In the genomic region with DNA sequence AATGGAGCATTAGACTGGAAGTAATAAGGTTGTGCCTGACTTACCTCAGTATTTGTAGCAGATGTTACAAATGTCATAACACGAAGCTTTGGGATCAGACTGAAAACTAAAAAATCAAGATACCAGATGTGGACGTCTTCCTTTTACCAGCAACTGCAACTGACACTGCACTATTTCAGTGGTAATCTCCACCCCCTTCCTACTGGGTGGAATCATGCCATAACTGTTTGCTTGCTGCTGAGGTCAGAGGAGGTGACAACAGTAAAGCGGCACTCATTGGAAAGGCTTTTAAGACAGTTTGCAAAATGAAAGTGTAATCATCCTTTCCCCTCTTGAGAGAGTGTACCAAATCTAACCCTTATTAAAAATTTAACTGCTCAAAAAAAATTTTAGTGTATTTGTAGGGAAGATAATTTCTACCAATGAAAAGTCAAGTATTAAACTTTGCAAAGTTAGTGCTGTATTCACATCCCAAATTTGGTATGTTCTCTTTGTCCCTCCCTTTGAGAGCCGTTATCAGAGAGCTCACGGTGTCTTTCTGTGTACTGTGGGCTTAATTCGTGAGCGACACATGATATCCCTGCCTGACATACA, we compare ENCODE assay signal across 18 cellular contexts.
"Had no signal": no experiment of that assay in that cellular context is flagged by ENCODE, and none has a peak within 500 bp of the region (broad histone marks: within the 10 kb centered on the region; RNA-seq: fewer than 3 reads in every experiment).

No MANE protein-coding gene starts in this region.

- H3K36me3 ChIP-seq: ascending aorta, breast epithelium, heart right ventricle, sigmoid colon, thoracic aorta, upper lobe of right lung had no signal

- H3K27ac ChIP-seq: ascending aorta, breast epithelium, heart right ventricle, parathyroid adenoma, sigmoid colon, thoracic aorta, upper lobe of right lung, VCaP had no signal

- H3K4me1 Mint-ChIP-seq: activated naive CD4-positive, alpha-beta T cell treated with anti-CD3 and anti-CD28 coated beads, Interleukin-2, amount 50 U/mL, for 24 hours; immature natural killer cell; stimulated activated naive B cell treated with anti-CD40 and anti-IgM and Interleukin-4, amounts not matched to agents 10 μg/mL and 1 μg/mL and 100 μg/mL, for 72 hours had no signal

- H3K9ac ChIP-seq: parathyroid adenoma had no signal

- H3K9me3 Mint-ChIP-seq: activated naive CD4-positive, alpha-beta T cell treated with anti-CD3 and anti-CD28 coated beads, Interleukin-2, amount 50 U/mL, for 24 hours had no signal

- H2AFZ ChIP-seq: parathyroid adenoma had no signal

- ATAC-seq: esophagus mucosa; heart right ventricle; left ventricle myocardium superior; natural killer cell treated with Interleukin-12 subunit alpha and Interleukin-12 subunit beta and Interleukin-15 and Interleukin-18, amount 100 ng/mL, for 72 hours; stimulated activated naive B cell treated with anti-CD40 and anti-IgM and Interleukin-4, amounts not matched to agents 10 μg/mL and 1 μg/mL and 100 μg/mL, for 72 hours; upper lobe of right lung had no signal

- DNase-seq: activated CD4-positive, alpha-beta T cell treated with anti-CD3 and anti-CD28 coated beads, Interleukin-2, amount 50 U/mL, for 48 hours; activated gamma-delta T cell; cortex of kidney; heart right ventricle; immature natural killer cell; kidney glomerular epithelial cell; left ventricle myocardium superior; sigmoid colon; stimulated activated naive B cell treated with anti-CD40 and anti-IgM and Interleukin-4, amounts not matched to agents 10 μg/mL and 1 μg/mL and 100 μg/mL, for 72 hours; upper lobe of right lung had no signal

- H3K27me3 ChIP-seq: ascending aorta, breast epithelium, heart right ventricle, sigmoid colon, upper lobe of right lung had no signal

- H3K4me3 Mint-ChIP-seq: activated naive CD4-positive, alpha-beta T cell treated with anti-CD3 and anti-CD28 coated beads, Interleukin-2, amount 50 U/mL, for 24 hours; immature natural killer cell; natural killer cell treated with Interleukin-12 subunit alpha and Interleukin-12 subunit beta and Interleukin-15 and Interleukin-18, amount 100 ng/mL, for 72 hours; stimulated activated naive B cell treated with anti-CD40 and anti-IgM and Interleukin-4, amounts not matched to agents 10 μg/mL and 1 μg/mL and 100 μg/mL, for 72 hours had no signal

- H3K79me2 ChIP-seq: parathyroid adenoma had no signal

- H3K4me3 ChIP-seq: ascending aorta, breast epithelium, heart right ventricle, sigmoid colon, thoracic aorta, upper lobe of right lung had no signal

- H3K36me3 Mint-ChIP-seq: activated naive CD4-positive, alpha-beta T cell treated with anti-CD3 and anti-CD28 coated beads, Interleukin-2, amount 50 U/mL, for 24 hours; immature natural killer cell; stimulated activated naive B cell treated with anti-CD40 and anti-IgM and Interleukin-4, amounts not matched to agents 10 μg/mL and 1 μg/mL and 100 μg/mL, for 72 hours had no signal

- H3K4me1 ChIP-seq: ascending aorta, breast epithelium, parathyroid adenoma, upper lobe of right lung had no signal

- H3K9me3 ChIP-seq: ascending aorta, breast epithelium, heart right ventricle, sigmoid colon, thoracic aorta, upper lobe of right lung had no signal

- H3K27me3 Mint-ChIP-seq: activated naive CD4-positive, alpha-beta T cell treated with anti-CD3 and anti-CD28 coated beads, Interleukin-2, amount 50 U/mL, for 24 hours; natural killer cell treated with Interleukin-12 subunit alpha and Interleukin-12 subunit beta and Interleukin-15 and Interleukin-18, amount 100 ng/mL, for 72 hours; stimulated activated naive B cell treated with anti-CD40 and anti-IgM and Interleukin-4, amounts not matched to agents 10 μg/mL and 1 μg/mL and 100 μg/mL, for 72 hours had no signal

- H3K27ac Mint-ChIP-seq: activated naive CD4-positive, alpha-beta T cell treated with anti-CD3 and anti-CD28 coated beads, Interleukin-2, amount 50 U/mL, for 24 hours; immature natural killer cell; natural killer cell treated with Interleukin-12 subunit alpha and Interleukin-12 subunit beta and Interleukin-15 and Interleukin-18, amount 100 ng/mL, for 72 hours; stimulated activated naive B cell treated with anti-CD40 and anti-IgM and Interleukin-4, amounts not matched to agents 10 μg/mL and 1 μg/mL and 100 μg/mL, for 72 hours had no signal
